16 cellular contexts compared by ENCODE assay signal in genomic region chr19:31693870-31694269, GRCh38.
A peak's percentile ranks its signal among the peaks of the same experiment; 100 is the strongest.
DNase-seq lines count a peak whose midpoint lies in the region; TF ChIP-seq lines count a peak whose summit lies in the region.
"Had no signal": no experiment of that assay in that cellular context is flagged by ENCODE, and none has a peak within 500 bp of the region (broad histone marks: within the 10 kb centered on the region; RNA-seq: fewer than 3 reads in every experiment).

No MANE protein-coding gene starts in this region.

- H3K9ac ChIP-seq in neural cell (ENCODE audit: low read length): no peak overlapping the region
- H3K9ac ChIP-seq: BLaER1 had no signal

- H3K79me2 ChIP-seq in neural cell (replicated peaks; ENCODE audit: insufficient read depth, low read length): no peaks in the 10 kb centered on the region

- H3K4me1 ChIP-seq in esophagus muscularis mucosa: no peaks in the 10 kb centered on the region
- H3K4me1 ChIP-seq: BLaER1, Caco-2 had no signal

- H2AFZ ChIP-seq in neural cell (ENCODE audit: low read depth, low read length): no peak overlapping the region

- WGBS in esophagus muscularis mucosa: 69% methylated on average over 7 of the region's 7 CpGs

- H3K27me3 Mint-ChIP-seq in osteocyte (ENCODE audit: unreplicated experiment): peaks cover 2% of the 10 kb centered on the region
- H3K27me3 Mint-ChIP-seq: B cell; CD4-positive, CD25-positive, alpha-beta regulatory T cell had no signal

- H3K9me3 ChIP-seq in esophagus muscularis mucosa (peaks cover 0 to 8% (median 0%) of the 10 kb centered on the region in 4 donors), neural cell (ENCODE audit: low read length) (no peaks in the 10 kb centered on the region)
- H3K9me3 ChIP-seq: BLaER1, Caco-2 had no signal

- H3K27ac Mint-ChIP-seq in osteocyte (ENCODE audit: unreplicated experiment): no peak overlapping the region
- H3K27ac Mint-ChIP-seq: B cell; CD4-positive, CD25-positive, alpha-beta regulatory T cell; CD8-positive, alpha-beta T cell had no signal

- H4K20me1 ChIP-seq in neural cell (ENCODE audit: insufficient read depth): no peaks in the 10 kb centered on the region
- H4K20me1 ChIP-seq: BLaER1 had no signal

- H3K36me3 ChIP-seq in esophagus muscularis mucosa: no peaks in the 10 kb centered on the region
- H3K36me3 ChIP-seq in neural cell (ENCODE audit: insufficient read depth, low read length): no peaks in the 10 kb centered on the region
- H3K36me3 ChIP-seq: BLaER1 had no signal

- TF ChIP-seq CTCF in esophagus muscularis mucosa (IDR thresholded peaks at IDR 0.05): no peak
- no peak for TF ChIP-seq CTCF in neural cell (IDR thresholded peaks at IDR 0.05; ENCODE audit: poor library complexity, severe bottlenecking)
- no peak for TF ChIP-seq CTCF in osteocyte (IDR thresholded peaks at IDR 0.05)

- no peaks in the 10 kb centered on the region for H3K9me2 ChIP-seq in neural cell (ENCODE audit: insufficient read depth, low read length)

- peak; percentile 68 for DNase-seq in esophagus muscularis mucosa (ENCODE audit: extremely low spot score)
- DNase-seq in osteocyte (ENCODE audit: extremely low spot score, unreplicated experiment): peak; percentile 54
- no peak for DNase-seq in erythroblast (lab: John Stamatoyannopoulos, UW)
- DNase-seq in activated CD4-positive, alpha-beta T cell treated with anti-CD3 and anti-CD28 coated beads for 48 hours: no peak
- no peak for DNase-seq in NCI-H345 (lab: John Stamatoyannopoulos, UW)
- DNase-seq: Caco-2; CD4-positive, CD25-positive, alpha-beta regulatory T cell; CD8-positive, alpha-beta T cell; DMS153; DND-41; H7; HCEC 1CT had no signal

- no peak overlapping the region for H3K4me3 ChIP-seq in esophagus muscularis mucosa
- no peak overlapping the region for H3K4me3 ChIP-seq in neural cell (ENCODE audit: low read length)
- H3K4me3 ChIP-seq: BLaER1 had no signal

- TF ChIP-seq POLR2A in esophagus muscularis mucosa (IDR thresholded peaks at IDR 0.05; ENCODE audit: low read depth) (no peak), erythroblast (IDR thresholded peaks at IDR 0.05; ENCODE audit: low read length) (no peak)

- no peaks in the 10 kb centered on the region for H3K4me1 Mint-ChIP-seq in osteocyte (ENCODE audit: unreplicated experiment)
- H3K4me1 Mint-ChIP-seq: B cell; CD4-positive, CD25-positive, alpha-beta regulatory T cell had no signal

- H3K27ac ChIP-seq in esophagus muscularis mucosa (replicated peaks in 1 of 4) (no peak overlapping the region), neural cell (ENCODE audit: low read length) (peak overlapping the region; percentile 45)
- H3K27ac ChIP-seq: BLaER1, C4-2B had no signal

- H3F3A ChIP-seq in neural cell (ENCODE audit: insufficient read depth, low read length, poor library complexity, severe bottlenecking): no peaks in the 10 kb centered on the region

- no peaks in the 10 kb centered on the region for H3K36me3 Mint-ChIP-seq in osteocyte (ENCODE audit: unreplicated experiment)
- H3K36me3 Mint-ChIP-seq: CD4-positive, CD25-positive, alpha-beta regulatory T cell; CD8-positive, alpha-beta T cell had no signal

- H3K27me3 ChIP-seq in esophagus muscularis mucosa: no peaks in the 10 kb centered on the region
- no peaks in the 10 kb centered on the region for H3K27me3 ChIP-seq in neural cell (ENCODE audit: insufficient read depth, low read depth, low read length)
- H3K27me3 ChIP-seq: BLaER1 had no signal

- intact Hi-C loops in esophagus muscularis mucosa (cut with DNase I): no loop called here

- H3K9me3 Mint-ChIP-seq in osteocyte (ENCODE audit: unreplicated experiment): peaks cover 10% of the 10 kb centered on the region
- H3K9me3 Mint-ChIP-seq: CD8-positive, alpha-beta T cell had no signal

- no peak for TF ChIP-seq RAD21 in neural cell (conservative IDR thresholded peaks at IDR 0.05)

- no peak for TF ChIP-seq EP300 in esophagus muscularis mucosa (IDR thresholded peaks at IDR 0.05)
- TF ChIP-seq EP300 in neural cell (conservative IDR thresholded peaks at IDR 0.05; ENCODE audit: poor library complexity, severe bottlenecking): no peak

- no peak overlapping the region for H3K4me2 ChIP-seq in neural cell (ENCODE audit: low read length)
- H3K4me2 ChIP-seq: BLaER1 had no signal

- H3K4me3 Mint-ChIP-seq in osteocyte (ENCODE audit: unreplicated experiment): no peak overlapping the region
- H3K4me3 Mint-ChIP-seq: B cell; CD4-positive, CD25-positive, alpha-beta regulatory T cell; CD8-positive, alpha-beta T cell had no signal

TF ChIP-seq in neural cell, 6 proteins besides CTCF, POLR2A, EP300 and RAD21:
- TF ChIP-seq POLR2AphosphoS5 (IDR thresholded peaks at IDR 0.05) (no peak), SMC3 (conservative IDR thresholded peaks at IDR 0.05; ENCODE audit: poor library complexity) (no peak), MXI1 (conservative IDR thresholded peaks at IDR 0.05; ENCODE audit: poor library complexity, severe bottlenecking) (no peak), REST (IDR thresholded peaks at IDR 0.05; ENCODE audit: borderline replicate concordance) (no peak), EZH2 (IDR thresholded peaks at IDR 0.05; ENCODE audit: borderline replicate concordance, insufficient read depth, low read length, poor library complexity, severe bottlenecking) (no peak), TAF1 (IDR thresholded peaks at IDR 0.05; ENCODE audit: low read depth) (no peak)

Comparison
In these comparisons a context has a peak if more than half of its experiments do, and no peak if none do; other contexts are left out.
1. DNase-seq: peak in esophagus muscularis mucosa (single experiment) and osteocyte (single experiment); none in erythroblast (0 of 2), activated CD4-positive, alpha-beta T cell treated with anti-CD3 and anti-CD28 coated beads for 48 hours (single experiment) and NCI-H345 (single experiment).